27 cellular contexts compared by ENCODE assay signal in the genomic region with DNA sequence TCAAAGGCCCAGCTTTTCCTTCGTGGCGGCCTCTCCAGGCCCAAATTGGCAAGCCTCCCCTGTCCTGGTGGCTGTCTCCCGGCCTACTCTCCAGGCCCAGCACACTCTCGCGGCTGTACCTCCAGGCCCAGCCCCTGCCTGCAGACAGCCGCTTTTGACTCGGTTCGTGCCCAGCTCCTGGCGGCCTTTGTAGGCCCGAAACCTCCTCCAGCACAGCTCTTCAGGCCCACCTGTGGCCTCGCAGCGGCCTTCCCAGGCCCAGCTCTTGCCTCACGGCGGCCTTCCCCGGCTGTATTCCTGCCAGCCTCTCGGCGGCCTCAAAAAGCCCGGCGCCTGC.
"Had no signal": no experiment of that assay in that cellular context is flagged by ENCODE, and none has a peak within 500 bp of the region (broad histone marks: within the 10 kb centered on the region; RNA-seq: fewer than 3 reads in every experiment).

No MANE protein-coding gene starts in this region.

- H3K4me1 Mint-ChIP-seq: activated CD4-positive, alpha-beta memory T cell treated with anti-CD3 and anti-CD28 coated beads, Interleukin-2, amount 10 ng/mL, durations not matched to agents 7 days and 5 days; activated CD4-positive, alpha-beta T cell treated with anti-CD3 and anti-CD28 coated beads for 36 hours; activated CD4-positive, alpha-beta T cell treated with anti-CD3 and anti-CD28 coated beads, Interleukin-2, amount 10 ng/mL, durations not matched to agents 24 days and 14 days; endodermal cell had no signal

- H3K9me3 Mint-ChIP-seq: activated CD4-positive, alpha-beta memory T cell treated with anti-CD3 and anti-CD28 coated beads, Interleukin-2, amount 10 ng/mL, durations not matched to agents 7 days and 5 days; activated CD4-positive, alpha-beta T cell treated with anti-CD3 and anti-CD28 coated beads, Interleukin-2, amount 10 ng/mL, durations not matched to agents 24 days and 14 days; activated T-cell treated with anti-CD3 and anti-CD28 coated beads, Interleukin-2, amount 50 U/mL, for 24 hours; activated T-cell treated with anti-CD3 and anti-CD28 coated beads, Interleukin-2, amount 50 U/mL, for 72 hours; dendritic cell treated with granulocyte-macrophage colony-stimulating factor and Interleukin-4, amounts not matched to agents 40 ng/mL and 50 ng/mL, for 4 days; endodermal cell had no signal

- FAIRE-seq: frontal cortex had no signal

- H3K27ac Mint-ChIP-seq: activated CD4-positive, alpha-beta memory T cell treated with anti-CD3 and anti-CD28 coated beads, Interleukin-2, amount 10 ng/mL, durations not matched to agents 7 days and 5 days; activated CD4-positive, alpha-beta T cell treated with anti-CD3 and anti-CD28 coated beads for 36 hours; activated CD4-positive, alpha-beta T cell treated with anti-CD3 and anti-CD28 coated beads, Interleukin-2, amount 10 ng/mL, durations not matched to agents 24 days and 14 days; activated naive CD8-positive, alpha-beta T cell; activated T-cell treated with anti-CD3 and anti-CD28 coated beads, Interleukin-2, amount 50 U/mL, for 24 hours; activated T-cell treated with anti-CD3 and anti-CD28 coated beads, Interleukin-2, amount 50 U/mL, for 72 hours had no signal

- ATAC-seq: activated CD4-positive, alpha-beta T cell treated with anti-CD3 and anti-CD28 coated beads for 36 hours; activated T-cell treated with anti-CD3 and anti-CD28 coated beads, Interleukin-2, amount 50 U/mL, for 72 hours; body of pancreas; esophagus mucosa had no signal

- H3K27me3 Mint-ChIP-seq: activated CD4-positive, alpha-beta memory T cell treated with anti-CD3 and anti-CD28 coated beads, Interleukin-2, amount 10 ng/mL, durations not matched to agents 7 days and 5 days; activated CD4-positive, alpha-beta T cell treated with anti-CD3 and anti-CD28 coated beads for 36 hours; activated CD4-positive, alpha-beta T cell treated with anti-CD3 and anti-CD28 coated beads, Interleukin-2, amount 10 ng/mL, durations not matched to agents 24 days and 14 days; activated naive CD8-positive, alpha-beta T cell; activated T-cell treated with anti-CD3 and anti-CD28 coated beads, Interleukin-2, amount 50 U/mL, for 24 hours; dendritic cell treated with granulocyte-macrophage colony-stimulating factor and Interleukin-4, amounts not matched to agents 40 ng/mL and 50 ng/mL, for 4 days had no signal

- H3K4me3 Mint-ChIP-seq: activated CD4-positive, alpha-beta memory T cell treated with anti-CD3 and anti-CD28 coated beads, Interleukin-2, amount 10 ng/mL, durations not matched to agents 7 days and 5 days; activated CD4-positive, alpha-beta T cell treated with anti-CD3 and anti-CD28 coated beads for 36 hours; activated CD4-positive, alpha-beta T cell treated with anti-CD3 and anti-CD28 coated beads, Interleukin-2, amount 10 ng/mL, durations not matched to agents 24 days and 14 days; activated naive CD8-positive, alpha-beta T cell; activated T-cell treated with anti-CD3 and anti-CD28 coated beads, Interleukin-2, amount 50 U/mL, for 24 hours; activated T-cell treated with anti-CD3 and anti-CD28 coated beads, Interleukin-2, amount 50 U/mL, for 72 hours; dendritic cell treated with granulocyte-macrophage colony-stimulating factor and Interleukin-4, amounts not matched to agents 40 ng/mL and 50 ng/mL, for 4 days; endodermal cell had no signal

- H3K27me3 ChIP-seq: body of pancreas, dorsolateral prefrontal cortex had no signal

- H3K27ac ChIP-seq: body of pancreas, coronary artery, dorsolateral prefrontal cortex had no signal

- DNase-seq: activated CD4-positive, alpha-beta memory T cell treated with anti-CD3 and anti-CD28 coated beads, Interleukin-2, amount 10 ng/mL, durations not matched to agents 7 days and 5 days; activated CD4-positive, alpha-beta T cell treated with anti-CD3 and anti-CD28 coated beads for 36 hours; activated CD4-positive, alpha-beta T cell treated with anti-CD3 and anti-CD28 coated beads, Interleukin-2, amount 10 ng/mL, durations not matched to agents 24 days and 14 days; activated CD4-positive, CD25-positive, alpha-beta regulatory T cell; activated CD4-positive, CD25-positive, alpha-beta regulatory T cell treated with anti-CD3 and anti-CD28 coated beads, Interleukin-2, amount 50 U/mL, for 72 hours; activated CD8-positive, alpha-beta memory T cell treated with anti-CD3 and anti-CD28 coated beads, Interleukin-2, amount 50 U/mL, for 48 hours; activated gamma-delta T cell; activated naive CD4-positive, alpha-beta T cell; activated naive CD4-positive, alpha-beta T cell treated with anti-CD3 and anti-CD28 coated beads, Interleukin-2, amount 50 U/mL, for 16 hours; activated T-cell treated with anti-CD3 and anti-CD28 coated beads for 4 hours; activated T-cell treated with anti-CD3 and anti-CD28 coated beads, Interleukin-2, amount 50 U/mL, for 24 hours; activated T-cell treated with anti-CD3 and anti-CD28 coated beads, Interleukin-2, amount 50 U/mL, for 72 hours; amniotic stem cell; anterior cingulate cortex; body of pancreas; caudate nucleus; dorsolateral prefrontal cortex; effector memory CD4-positive, alpha-beta T cell; endodermal cell; foreskin fibroblast; head of caudate nucleus; T-helper 2 cell had no signal

- H3K4me1 ChIP-seq: body of pancreas had no signal

- H3K4me3 ChIP-seq: body of pancreas, coronary artery, dorsolateral prefrontal cortex had no signal

- H3K9me3 ChIP-seq: body of pancreas had no signal
